10 cellular contexts compared by ENCODE assay signal in genomic region chr7:134636008-134636449, GRCh38. TPM values are rescaled to one million over a fixed set of nuclear protein-coding genes. Genes with fewer than 3 reads are reported as not detected.
DNase-seq lines count a peak whose midpoint lies in the region; ATAC-seq, FAIRE-seq and TF ChIP-seq lines count a peak whose summit lies in the region.
"Had no signal": no experiment of that assay in that cellular context is flagged by ENCODE, and none has a peak within 500 bp of the region (broad histone marks: within the 10 kb centered on the region; RNA-seq: fewer than 3 reads in every experiment).

No MANE protein-coding gene starts in this region.

- in situ Hi-C loops in SK-MEL-5 (cut with HindIII; ENCODE audit: low pct_unique_long_range_greater_than_20kb, low sequenced_read_pairs) = no loop called here

- no peaks in the 10 kb centered on the region for H4K20me1 ChIP-seq in PC-9 (ENCODE audit: insufficient read depth)

- no peak overlapping the region for H2AFZ ChIP-seq in PC-9

- H3K4me2 ChIP-seq in PC-9 = no peak overlapping the region

- DNase-seq in SK-MEL-5 (ENCODE audit: low read depth, low spot score) (peak; percentile 17), NCI-H1105 (lab: John Stamatoyannopoulos, UW) (no peak), urothelium cell line (ENCODE audit: low spot score) (no peak), PC-9 (no peak), endothelial cell (ENCODE audit: low spot score) (no peak)
- DNase-seq in naive thymus-derived CD8-positive, alpha-beta T cell = no peak
- DNase-seq: amniotic stem cell had no signal

- peak overlapping the region in 7 of 10 donors; percentile 22 to 80 (median 40) for H3K27ac Mint-ChIP-seq in naive thymus-derived CD8-positive, alpha-beta T cell
- H3K27ac Mint-ChIP-seq in endothelial cell (ENCODE audit: unreplicated experiment) = no peak overlapping the region

- intact Hi-C loops in PC-9 (cut with micrococcal nuclease; ENCODE audit: unreplicated experiment) = no loop called here

- H3K9me2 ChIP-seq in PC-9 (ENCODE audit: insufficient read depth) = no peaks in the 10 kb centered on the region

- peaks cover 0 to 6% (median 5%) of the 10 kb centered on the region in 3 donors for H3K36me3 Mint-ChIP-seq in naive thymus-derived CD8-positive, alpha-beta T cell
- no peaks in the 10 kb centered on the region for H3K36me3 Mint-ChIP-seq in endothelial cell (ENCODE audit: low read depth, unreplicated experiment)

- H3K27ac ChIP-seq in PC-9 = no peak overlapping the region
- H3K27ac ChIP-seq: RWPE1 had no signal

- POLR2A ChIA-PET in naive thymus-derived CD8-positive, alpha-beta T cell (lab: Charles Lee) = interaction anchor here (0.6 to 5.2 kb wide), 3 partner anchors 11 to 577 kb away, joined by 3 to 41 read pairs (median 5); partner anchors contain the start of gene BPGM
- POLR2A ChIA-PET in PC-9 (lab: Charles Lee; ENCODE audit: unreplicated experiment) = no interaction called here

- H3K79me2 ChIP-seq in PC-9 (ENCODE audit: low read depth) = no peaks in the 10 kb centered on the region

- no peak for FAIRE-seq in urothelium cell line (lab: Jason Lieb, UNC)

- TF ChIP-seq CTCF in PC-9 (conservative IDR thresholded peaks at IDR 0.05) = no peak
- no peak for TF ChIP-seq CTCF in endothelial cell (IDR thresholded peaks at IDR 0.05; ENCODE audit: unreplicated experiment)

- BruUV-seq in PC-9 (replicated peaks; lab: Mats Ljungman, UMichigan) = no TSS peak

- CTCF ChIA-PET in PC-9 (lab: Charles Lee) = no interaction called here

- no peaks in the 10 kb centered on the region for H3K9me3 ChIP-seq in PC-9 (ENCODE audit: insufficient read depth, low read depth)

- peak overlapping the region in 4 of 10 donors; percentile 10 to 55 (median 43) for H3K4me3 Mint-ChIP-seq in naive thymus-derived CD8-positive, alpha-beta T cell
- H3K4me3 Mint-ChIP-seq in endothelial cell (ENCODE audit: unreplicated experiment) = no peak overlapping the region

- ATAC-seq in GM18909 (IDR thresholded peaks at IDR 0.05; ENCODE audit: poor library complexity, unreplicated experiment) (peak; percentile 91), HG02678 (IDR thresholded peaks at IDR 0.05; ENCODE audit: unreplicated experiment) (peak; percentile 95)
- no peak for ATAC-seq in naive thymus-derived CD8-positive, alpha-beta T cell

- H3K4me1 Mint-ChIP-seq in naive thymus-derived CD8-positive, alpha-beta T cell = peaks cover 8 to 33% (median 25%) of the 10 kb centered on the region in 4 donors
- H3K4me1 Mint-ChIP-seq in endothelial cell (ENCODE audit: unreplicated experiment) = peaks cover 12% of the 10 kb centered on the region

- no peaks in the 10 kb centered on the region for H3K27me3 ChIP-seq in PC-9 (ENCODE audit: insufficient read depth, low read depth)

- peaks cover 0 to 5% (median 1%) of the 10 kb centered on the region in 5 donors for H3K27me3 Mint-ChIP-seq in naive thymus-derived CD8-positive, alpha-beta T cell
- no peaks in the 10 kb centered on the region for H3K27me3 Mint-ChIP-seq in endothelial cell (ENCODE audit: unreplicated experiment)

- peaks cover 6% of the 10 kb centered on the region; the same call in 1 of the 2 replicates for H3F3A ChIP-seq in PC-9 (ENCODE audit: insufficient read depth, low read depth)

- H3K4me1 ChIP-seq in PC-9 (replicated peaks; ENCODE audit: insufficient read depth) = peaks cover 8% of the 10 kb centered on the region

- no peak overlapping the region for H3K4me3 ChIP-seq in PC-9

- H3K36me3 ChIP-seq in PC-9 (ENCODE audit: low read depth) = no peaks in the 10 kb centered on the region

- peaks cover 0 to 5% (median 0%) of the 10 kb centered on the region in 9 donors for H3K9me3 Mint-ChIP-seq in naive thymus-derived CD8-positive, alpha-beta T cell
- H3K9me3 Mint-ChIP-seq in endothelial cell (ENCODE audit: unreplicated experiment) = no peaks in the 10 kb centered on the region

RNA-seq across cellular contexts. Expression of gene BPGM, which starts 10.6 kb away (rescaled TPM):
- total RNA-seq in SK-MEL-5 (2014; rRNA removed; shearing (Covaris generic)) = 21.8 and 22.6 TPM in 2 replicates
- polyA plus RNA-seq in SK-MEL-5 (2015; cell fraction: cytosol; rRNA removed) = 22.1 and 22.6 TPM in 2 replicates
- 5.5 and 6.9 TPM in 2 replicates for polyA plus RNA-seq in SK-MEL-5 (2015; cell fraction: nucleus; rRNA removed)
- 10 to 100 TPM; 25.1 to 26.3 TPM for total RNA-seq in naive thymus-derived CD8-positive, alpha-beta T cell
- polyA plus RNA-seq in naive thymus-derived CD8-positive, alpha-beta T cell = 10 to 100 TPM; 17.2 to 30.1 (median 21.3) TPM
- total RNA-seq in PC-9 (2021) (18.5 and 24.6 TPM in 2 replicates), endothelial cell (ENCODE audit: unreplicated experiment) (17.7 TPM)

Comparison
In these comparisons a context has a peak if more than half of its experiments do, and no peak if none do; other contexts are left out.
1. ATAC-seq: peak in GM18909 (single experiment) and HG02678 (single experiment); none in naive thymus-derived CD8-positive, alpha-beta T cell (0 of 2).